In the genomic region with DNA sequence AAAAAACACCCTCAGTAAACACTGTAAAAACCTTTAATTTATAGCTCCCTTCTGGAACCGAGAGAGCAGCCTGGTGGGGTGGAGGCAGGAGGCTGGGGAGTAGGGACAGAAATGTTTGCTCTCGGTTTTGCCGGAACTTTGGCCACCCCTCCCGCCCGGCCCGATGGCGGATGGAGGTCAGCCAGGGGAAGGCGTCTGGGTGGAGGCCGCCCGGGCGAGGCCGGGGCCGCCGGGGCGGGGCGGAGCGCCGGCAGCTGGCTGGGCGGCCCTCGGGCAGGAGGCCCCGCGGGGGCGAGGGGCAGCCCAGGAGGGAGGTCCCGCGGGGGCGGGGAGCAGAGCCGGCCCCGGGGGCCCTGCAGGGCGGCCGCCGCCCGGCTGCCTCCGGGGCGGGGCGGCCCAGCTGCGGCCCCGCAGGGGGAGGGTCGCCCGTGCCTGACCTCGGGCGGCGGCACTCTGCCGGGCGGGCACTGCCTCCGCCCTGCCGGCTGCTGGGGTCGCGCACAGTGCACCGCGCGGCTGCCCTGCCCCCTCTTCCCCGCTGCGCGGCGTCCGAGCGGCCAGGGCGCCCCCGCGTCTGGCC, we compare ENCODE assay signal across 8 cellular contexts. TPM values are rescaled to one million over a fixed set of nuclear protein-coding genes. Genes with fewer than 3 reads are reported as not detected.
DNase-seq lines count a peak whose midpoint lies in the region; FAIRE-seq and TF ChIP-seq lines count a peak whose summit lies in the region.

No MANE protein-coding gene starts in this region.

- peaks cover 43% of the 10 kb centered on the region for H3F3A ChIP-seq in GM23248 (ENCODE audit: insufficient read depth)

- H3K79me2 ChIP-seq in GM23248 (ENCODE audit: insufficient read depth) (peaks cover 39% of the 10 kb centered on the region), Karpas-422 (ENCODE audit: low read length) (peaks cover 39% of the 10 kb centered on the region)

- H3K27me3 Mint-ChIP-seq in brain: peaks cover 17% of the 10 kb centered on the region

- H3K27me3 ChIP-seq in GM23248 (replicated peaks; ENCODE audit: insufficient read depth): no peaks in the 10 kb centered on the region
- no peaks in the 10 kb centered on the region for H3K27me3 ChIP-seq in Karpas-422 (ENCODE audit: low read length)
- no peaks in the 10 kb centered on the region for H3K27me3 ChIP-seq in iPS-20b (ENCODE audit: insufficient read depth, low read length)
- H3K27me3 ChIP-seq in small intestine (ENCODE audit: control insufficient read depth in 2 of 2, insufficient read depth in 2 of 2, low read length in 2 of 2): no peaks in the 10 kb centered on the region

- H3K9me3 ChIP-seq in GM23248 (ENCODE audit: low read depth): no peaks in the 10 kb centered on the region
- H3K9me3 ChIP-seq in Karpas-422 (ENCODE audit: low read length): no peaks in the 10 kb centered on the region
- H3K9me3 ChIP-seq in iPS-20b (ENCODE audit: insufficient read depth, low read depth, low read length): no peaks in the 10 kb centered on the region
- no peaks in the 10 kb centered on the region for H3K9me3 ChIP-seq in small intestine (ENCODE audit: control insufficient read depth, low read depth)

- peak overlapping the region; percentile 99 for H3K27ac ChIP-seq in GM23248
- peak overlapping the region; percentile 57 for H3K27ac ChIP-seq in Karpas-422 (ENCODE audit: low read length)
- peak overlapping the region; percentile 69 for H3K27ac ChIP-seq in iPS-20b (ENCODE audit: low read length)
- peak overlapping the region; percentile 77 to 99 for H3K27ac ChIP-seq in small intestine (ENCODE audit: low read depth in 1 of 2, low read length in 1 of 2)

- H3K4me1 Mint-ChIP-seq in brain: peaks cover 61% of the 10 kb centered on the region

- peaks cover 0 to 9% (median 0%) of the 10 kb centered on the region in 5 experiments for H3K9me3 Mint-ChIP-seq in brain

- no peak for FAIRE-seq in small intestine (lab: Jason Lieb, UNC)

- peak overlapping the region; percentile 82 to 99 (median 93) for H3K27ac Mint-ChIP-seq in brain

- H3K9me2 ChIP-seq in GM23248 (ENCODE audit: insufficient read depth) (no peaks in the 10 kb centered on the region), Karpas-422 (replicated peaks; ENCODE audit: insufficient read depth, low read length) (no peaks in the 10 kb centered on the region)

- H2AFZ ChIP-seq in GM23248: peak overlapping the region; percentile 88
- peak overlapping the region; percentile 57; the same call in 1 of the 2 replicates for H2AFZ ChIP-seq in Karpas-422 (ENCODE audit: low read length)

- WGBS in GM23248 (ENCODE audit: low coverage in 1 of 2, low lambda C conversion rate in 2 of 2, missing lambda C conversion rate in 2 of 2), 2 experiments: 1 to 5% methylated on average over 9 to 28 of the region's 60 CpGs
- WGBS in small intestine, 3 donors: 0 to 1% (median 1%) methylated on average over 7 to 60 of the region's 60 CpGs

- TF ChIP-seq CTCF in GM10248 (IDR thresholded peaks at IDR 0.05; ENCODE audit: control extremely low read depth, extremely low read depth, low read depth, missing control alignments) (peak; percentile 22), brain (conservative IDR thresholded peaks at IDR 0.05) (no peak)

- H3K4me3 ChIP-seq in GM23248 (peak overlapping the region; percentile 75), Karpas-422 (ENCODE audit: low read length) (peak overlapping the region; percentile 41), iPS-20b (ENCODE audit: low read length) (peak overlapping the region; percentile 86), small intestine (ENCODE audit: low read depth in 1 of 2, low read length in 2 of 2) (peak overlapping the region; percentile 92 to 98)

- H3K4me2 ChIP-seq in GM23248 (ENCODE audit: unreplicated experiment) (peak overlapping the region; percentile 94), Karpas-422 (ENCODE audit: low read depth, low read length, poor library complexity, severe bottlenecking) (peak overlapping the region; percentile 83)

- CTCF ChIA-PET in GM10248 (lab: Yijun Ruan, JAX): interaction anchor here (0.8 to 1.9 kb wide), 14 partner anchors 9 to 455 kb away, joined by 3 to 7 read pairs (median 4); no protein-coding TSS in a partner anchor

- peaks cover 31% of the 10 kb centered on the region for H3K36me3 Mint-ChIP-seq in brain

- peak; percentile 84 for DNase-seq in GM10248 (ENCODE audit: extremely low spot score)
- DNase-seq in GM23248: peak; percentile 91
- DNase-seq in Karpas-422: peak; percentile 83
- DNase-seq in T-helper 2 cell: peak; percentile 16 to 82 (median 25)
- DNase-seq in small intestine: peak; percentile 83
- no peak for DNase-seq in NCI-H187 (lab: John Stamatoyannopoulos, UW)

- POLR2A ChIA-PET in GM10248 (lab: Yijun Ruan, JAX): interaction anchor here (0.6 to 2.0 kb wide), 2 partner anchors 19 to 175 kb away, joined by 3 to 6 read pairs; a partner anchor contains a TSS

- H3K36me3 ChIP-seq in GM23248 (ENCODE audit: low read depth) (peaks cover 10% of the 10 kb centered on the region; the same call in 1 of the 2 replicates), Karpas-422 (ENCODE audit: insufficient read depth, low read length) (peaks cover 5% of the 10 kb centered on the region; the same call in 1 of the 2 replicates), iPS-20b (ENCODE audit: insufficient read depth, low read depth, low read length) (peaks cover 22% of the 10 kb centered on the region), small intestine (ENCODE audit: control insufficient read depth in 2 of 2, insufficient read depth in 2 of 2, low read length in 2 of 2) (peaks cover 0 to under 1% of the 10 kb centered on the region in 2 donors)

- peak overlapping the region; percentile 71 to 88 (median 84) for H3K4me3 Mint-ChIP-seq in brain

- H4K20me1 ChIP-seq in GM23248 (ENCODE audit: insufficient read depth) (no peaks in the 10 kb centered on the region), Karpas-422 (ENCODE audit: insufficient read depth, low read depth, low read length) (no peaks in the 10 kb centered on the region)

- peaks cover 32% of the 10 kb centered on the region for H3K4me1 ChIP-seq in GM23248 (ENCODE audit: insufficient read depth)
- peaks cover 53% of the 10 kb centered on the region for H3K4me1 ChIP-seq in Karpas-422 (ENCODE audit: low read length)
- peaks cover 47% of the 10 kb centered on the region; the same call in 1 of the 2 replicates for H3K4me1 ChIP-seq in iPS-20b (ENCODE audit: insufficient read depth, low read length)
- H3K4me1 ChIP-seq in small intestine (ENCODE audit: control insufficient read depth in 2 of 2, insufficient read depth in 1 of 2, low read depth in 1 of 2, low read length in 1 of 2): peaks cover 6 to 8% of the 10 kb centered on the region in 2 donors

- H3K9ac ChIP-seq in GM23248: peak overlapping the region; percentile 95
- peak overlapping the region; percentile 89 for H3K9ac ChIP-seq in Karpas-422 (ENCODE audit: low read length)
- H3K9ac ChIP-seq in iPS-20b (ENCODE audit: low read depth, low read length): peak overlapping the region; percentile 90

- in situ Hi-C loops in GM23248 (cut with MboI): no loop called here

RNA-seq across cellular contexts. Expression of a gene that starts 0.8 kb away (rescaled TPM):
- 39.1 and 53.2 TPM in 2 replicates for total RNA-seq in GM23248 (2014; rRNA removed; shearing (Covaris generic))
- 27.9 and 28.6 TPM in 2 replicates for polyA plus RNA-seq in GM23248 (2016; fragmentation: Nextera tagmentation; extraction: Ambion mirVana)
- 43.7 and 49.5 TPM in 2 replicates for total RNA-seq in Karpas-422 (2014; rRNA removed; shearing (Covaris generic); ENCODE audit: low replicate concordance)
- 2.4 TPM for polyA plus RNA-seq in brain (ENCODE audit: insufficient read depth, low read depth, low replicate concordance)
- 10 to 100 TPM; 10.6 to 18.1 (median 15.1) TPM for polyA plus RNA-seq in small intestine

Comparison
In these comparisons a context has a peak if more than half of its experiments do, and no peak if none do; other contexts are left out.
1. DNase-seq: peak in GM10248 (single experiment), GM23248 (single experiment), Karpas-422 (single experiment), T-helper 2 cell (5 of 5) and small intestine (single experiment); none in NCI-H187 (0 of 2).
2. H3K4me3 ChIP-seq: peak in every context shown above with its lines; median percentile 95 in small intestine; 86 in iPS-20b; 75 in GM23248; 41 in Karpas-422.
3. Peak in every context shown above with its lines, with median percentiles within 50 percentile points of each other: H3K27ac ChIP-seq and H3K9ac ChIP-seq.